In the genomic region with DNA sequence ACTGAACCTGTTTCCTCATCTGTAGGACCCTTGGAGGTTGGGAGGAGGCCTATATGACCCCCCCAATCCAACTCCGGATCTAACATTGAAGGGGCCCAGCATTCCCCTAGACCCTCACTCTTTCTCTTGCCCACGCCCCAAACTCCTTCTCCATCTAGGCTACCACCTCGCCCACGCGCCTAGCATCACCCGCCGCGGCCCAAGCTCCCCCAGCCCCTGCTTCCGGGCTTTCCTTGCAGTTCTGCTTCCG, we compare ENCODE assay signal across 8 cellular contexts. TPM values are rescaled to one million over a fixed set of nuclear protein-coding genes. Genes with fewer than 3 reads are reported as not detected.
A peak's percentile ranks its signal among the peaks of the same experiment; 100 is the strongest.
DNase-seq lines count a peak whose midpoint lies in the region; ATAC-seq and TF ChIP-seq lines count a peak whose summit lies in the region.

No MANE protein-coding gene starts in this region.

- H3K27me3 ChIP-seq in hepatocyte: no peaks in the 10 kb centered on the region

- H3K27ac ChIP-seq in hepatocyte: peak overlapping the region; percentile 97

- no peaks in the 10 kb centered on the region for H3K36me3 ChIP-seq in hepatocyte (replicated peaks; ENCODE audit: insufficient read depth, low read depth)

- no peaks in the 10 kb centered on the region for H3K9me3 Mint-ChIP-seq in Calu3 (ENCODE audit: low read depth, unreplicated experiment)

- peak overlapping the region; percentile 49 for H3K4me3 ChIP-seq in hepatocyte

- H3K9me3 ChIP-seq in hepatocyte (ENCODE audit: low read depth): no peaks in the 10 kb centered on the region

- peak overlapping the region; percentile 79 for H3K4me3 Mint-ChIP-seq in Calu3 (ENCODE audit: low read depth, unreplicated experiment)

- peak overlapping the region; percentile 12 for H3K27ac Mint-ChIP-seq in Calu3 (ENCODE audit: unreplicated experiment)

- CTCF ChIA-PET in Calu3 (lab: Charles Lee): interaction anchor here (0.6 to 1.8 kb wide), 2 partner anchors 54 to 148 kb away, joined by 3 to 10 read pairs; a partner anchor contains a TSS

- H3K79me2 ChIP-seq in hepatocyte: peaks cover 55% of the 10 kb centered on the region

- H3K4me1 ChIP-seq in hepatocyte (ENCODE audit: insufficient read depth): peaks cover 16% of the 10 kb centered on the region

- 0% methylated on average over 1 of the region's 10 CpGs for WGBS in hepatocyte (ENCODE audit: low lambda C conversion rate, missing lambda C conversion rate)

- H3K36me3 Mint-ChIP-seq in Calu3 (ENCODE audit: insufficient read depth, unreplicated experiment): peaks cover 16% of the 10 kb centered on the region

- H3K4me2 ChIP-seq in hepatocyte: peak overlapping the region; percentile 88

- H4K20me1 ChIP-seq in hepatocyte (ENCODE audit: insufficient read depth, poor library complexity, severe bottlenecking): no peaks in the 10 kb centered on the region

- peaks cover 9% of the 10 kb centered on the region for H3K4me1 Mint-ChIP-seq in Calu3 (ENCODE audit: low read depth, unreplicated experiment)

- no peaks in the 10 kb centered on the region for H3K27me3 Mint-ChIP-seq in Calu3 (ENCODE audit: unreplicated experiment)

- DNase-seq in Calu3 (no peak), hepatocyte (ENCODE audit: low spot score) (no peak), GM10266 (ENCODE audit: extremely low spot score) (no peak), NCI-H1694 (lab: John Stamatoyannopoulos, UW) (no peak)
- peak; percentile 12 to 35 for DNase-seq in activated T-helper 1 cell treated with anti-CD3 and anti-CD28 coated beads, Interleukin-2, amount 50 U/mL, for 16 hours (ENCODE audit: low read depth in 1 of 2, low spot score in 1 of 2)
- peak; percentile 53 to 56 (median 56) for DNase-seq in stimulated activated CD4-positive, alpha-beta T cell treated with anti-CD3 and anti-CD28 coated beads, Interleukin-12 subunit alpha, Interleukin-12 subunit beta, amount 100 ng/mL, for 48 hours (ENCODE audit: low read depth in 2 of 3, low spot score in 1 of 3)

- TF ChIP-seq CTCF in Calu3 (IDR thresholded peaks at IDR 0.05; ENCODE audit: unreplicated experiment) (no peak), hepatocyte (IDR thresholded peaks at IDR 0.05; ENCODE audit: poor library complexity) (no peak), GM10266 (IDR thresholded peaks at IDR 0.05; ENCODE audit: control insufficient read depth, insufficient read depth, low read depth, missing control alignments) (no peak)

- peak overlapping the region; percentile 49 for H2AFZ ChIP-seq in hepatocyte

- ATAC-seq in HG03280 (IDR thresholded peaks at IDR 0.05; ENCODE audit: unreplicated experiment): peak; percentile 24
- ATAC-seq in GM19455 (IDR thresholded peaks at IDR 0.05; ENCODE audit: unreplicated experiment): no peak

- no TSS peak for BruUV-seq in Calu3 (replicated peaks; lab: Mats Ljungman, UMichigan)

- intact Hi-C loops in Calu3 (cut with micrococcal nuclease; ENCODE audit: unreplicated experiment): no loop called here

- H3K9me2 ChIP-seq in hepatocyte (replicated peaks; ENCODE audit: insufficient read depth): no peaks in the 10 kb centered on the region

RNA-seq across cellular contexts. Expression of a gene that starts 0.5 kb away (rescaled TPM):
- 27.3 and 28.2 TPM in 2 replicates for total RNA-seq in Calu3 (2022)
- 38.8 and 43.3 TPM in 2 replicates for total RNA-seq in hepatocyte
- polyA plus RNA-seq in hepatocyte: 53.3 and 69.0 TPM in 2 replicates

RNA-seq across cellular contexts. Expression of a gene that starts 54.7 kb away (rescaled TPM):
- 37.1 and 39.7 TPM in 2 replicates for total RNA-seq in Calu3 (2022)
- total RNA-seq in hepatocyte: 61.5 and 73.5 TPM in 2 replicates
- polyA plus RNA-seq in hepatocyte: 150 and 186 TPM in 2 replicates

Comparison
In these comparisons a context has a peak if more than half of its experiments do, and no peak if none do; other contexts are left out.
1. DNase-seq: peak in activated T-helper 1 cell treated with anti-CD3 and anti-CD28 coated beads, Interleukin-2, amount 50 U/mL, for 16 hours (2 of 2) and stimulated activated CD4-positive, alpha-beta T cell treated with anti-CD3 and anti-CD28 coated beads, Interleukin-12 subunit alpha, Interleukin-12 subunit beta, amount 100 ng/mL, for 48 hours (3 of 3); none in Calu3 (single experiment), hepatocyte (single experiment), GM10266 (single experiment) and NCI-H1694 (single experiment).